32 cellular contexts compared by ENCODE assay signal in genomic region chrX:1911401-1912131, GRCh38.
"Had no signal": no experiment of that assay in that cellular context is flagged by ENCODE, and none has a peak within 500 bp of the region (broad histone marks: within the 10 kb centered on the region; RNA-seq: fewer than 3 reads in every experiment).

No MANE protein-coding gene starts in this region.

- H3K27me3 Mint-ChIP-seq: activated CD4-positive, alpha-beta T cell treated with anti-CD3 and anti-CD28 coated beads, Interleukin-2, amount 10 ng/mL, durations not matched to agents 24 days and 14 days had no signal

- H3K79me2 ChIP-seq: hepatocyte had no signal

- H3K4me1 ChIP-seq: gastrocnemius medialis, pancreas, prostate gland, suprapubic skin, tibial artery, upper lobe of right lung had no signal

- H3K4me2 ChIP-seq: hepatocyte had no signal

- H2AFZ ChIP-seq: hepatocyte had no signal

- H3K27ac ChIP-seq: brain microvascular endothelial cell, coronary artery, dorsolateral prefrontal cortex, gastrocnemius medialis, hepatocyte, pancreas, prostate gland, skin epidermis, suprapubic skin, tibial artery, upper lobe of right lung had no signal

- H3K36me3 ChIP-seq: brain microvascular endothelial cell, gastrocnemius medialis, pancreas, prostate gland, suprapubic skin, tibial artery, upper lobe of right lung had no signal

- H3K27ac Mint-ChIP-seq: activated CD4-positive, alpha-beta memory T cell treated with anti-CD3 and anti-CD28 coated beads for 36 hours; activated CD4-positive, alpha-beta T cell treated with anti-CD3 and anti-CD28 coated beads, Interleukin-2, amount 10 ng/mL, durations not matched to agents 24 days and 14 days; nephron progenitor cell; stimulated activated effector memory CD8-positive, alpha-beta T cell treated with anti-CD3 and anti-CD28 coated beads, Interleukin-12 subunit alpha, Interleukin-12 subunit beta, amount 100 ng/mL, for 72 hours; T-helper 2 cell treated with Interferon-gamma antibody and Interleukin-4, amounts not matched to agents 5 μg/mL and 100 μg/mL, for 36 hours had no signal

- H3K36me3 Mint-ChIP-seq: activated CD4-positive, alpha-beta memory T cell treated with anti-CD3 and anti-CD28 coated beads for 36 hours; stimulated activated effector memory CD8-positive, alpha-beta T cell treated with anti-CD3 and anti-CD28 coated beads, Interleukin-12 subunit alpha, Interleukin-12 subunit beta, amount 100 ng/mL, for 72 hours had no signal

- FAIRE-seq: astrocyte, keratinocyte, pancreas had no signal

- ATAC-seq: gastrocnemius medialis; left cardiac atrium; pancreas; sciatic nerve; stimulated activated effector memory CD8-positive, alpha-beta T cell treated with anti-CD3 and anti-CD28 coated beads, Interleukin-12 subunit alpha, Interleukin-12 subunit beta, amount 100 ng/mL, for 72 hours had no signal

- H3K4me3 Mint-ChIP-seq: activated CD4-positive, alpha-beta memory T cell treated with anti-CD3 and anti-CD28 coated beads for 36 hours; activated CD4-positive, alpha-beta T cell treated with anti-CD3 and anti-CD28 coated beads, Interleukin-2, amount 10 ng/mL, durations not matched to agents 24 days and 14 days; nephron progenitor cell; stimulated activated effector memory CD8-positive, alpha-beta T cell treated with anti-CD3 and anti-CD28 coated beads, Interleukin-12 subunit alpha, Interleukin-12 subunit beta, amount 100 ng/mL, for 72 hours; T-helper 2 cell treated with Interferon-gamma antibody and Interleukin-4, amounts not matched to agents 5 μg/mL and 100 μg/mL, for 36 hours had no signal

- DNase-seq: activated CD4-positive, alpha-beta memory T cell treated with anti-CD3 and anti-CD28 coated beads for 36 hours; activated CD4-positive, alpha-beta T cell treated with anti-CD3 and anti-CD28 coated beads, Interleukin-2, amount 10 ng/mL, durations not matched to agents 24 days and 14 days; activated CD4-positive, CD25-positive, alpha-beta regulatory T cell treated with anti-CD3 and anti-CD28 coated beads, Interleukin-2, amount 50 U/mL, for 72 hours; activated CD8-positive, alpha-beta memory T cell treated with anti-CD3 and anti-CD28 coated beads, Interleukin-2, amount 50 U/mL, for 4 hours; activated gamma-delta T cell treated with Interleukin-2 at 50 U/mL for 16 hours; activated naive CD4-positive, alpha-beta T cell treated with anti-CD3 and anti-CD28 coated beads, Interleukin-2, amount 50 U/mL, for 16 hours; activated T-cell treated with anti-CD3 and anti-CD28 coated beads, Interleukin-2, amount 50 U/mL, for 1 hour; amniotic stem cell; brain microvascular endothelial cell; dorsolateral prefrontal cortex; effector memory CD4-positive, alpha-beta T cell; erythroblast; gastrocnemius medialis; left cardiac atrium; mammary epithelial cell; nephron progenitor cell; pancreas; retina; stimulated activated CD4-positive, alpha-beta T cell treated with anti-CD3 and anti-CD28 coated beads, Interleukin-12 subunit alpha, Interleukin-12 subunit beta, amount 100 ng/mL, for 4 hours; stimulated activated CD4-positive, alpha-beta T cell treated with anti-CD3 and anti-CD28 coated beads, Interleukin-4, amount 100 ng/mL, for 1 hour; upper lobe of right lung had no signal

- H3K9me3 Mint-ChIP-seq: T-helper 2 cell treated with Interferon-gamma antibody and Interleukin-4, amounts not matched to agents 5 μg/mL and 100 μg/mL, for 36 hours had no signal

- H3K27me3 ChIP-seq: brain microvascular endothelial cell, gastrocnemius medialis, hepatocyte, pancreas, suprapubic skin, tibial artery, upper lobe of right lung had no signal

- H3K4me1 Mint-ChIP-seq: activated CD4-positive, alpha-beta T cell treated with anti-CD3 and anti-CD28 coated beads, Interleukin-2, amount 10 ng/mL, durations not matched to agents 24 days and 14 days; stimulated activated effector memory CD8-positive, alpha-beta T cell treated with anti-CD3 and anti-CD28 coated beads, Interleukin-12 subunit alpha, Interleukin-12 subunit beta, amount 100 ng/mL, for 72 hours had no signal

- H3K4me3 ChIP-seq: coronary artery, dorsolateral prefrontal cortex, gastrocnemius medialis, hepatocyte, pancreas, prostate gland, skin epidermis, suprapubic skin, tibial artery, upper lobe of right lung had no signal

- H3K9me3 ChIP-seq: pancreas, prostate gland, suprapubic skin, upper lobe of right lung had no signal
